ENCODE assay signal across 17 cellular contexts in genomic region chr17:29344201-29344856, GRCh38.
"Had no signal": no experiment of that assay in that cellular context is flagged by ENCODE, and none has a peak within 500 bp of the region (broad histone marks: within the 10 kb centered on the region; RNA-seq: fewer than 3 reads in every experiment).

No MANE protein-coding gene starts in this region.

- H3K4me3 ChIP-seq: body of pancreas, colonic mucosa, lower lobe of right lung, sigmoid colon, stomach, testis had no signal

- H3K36me3 ChIP-seq: colonic mucosa, lower lobe of right lung, sigmoid colon, stomach had no signal

- DNase-seq: activated CD4-positive, alpha-beta T cell treated with anti-CD3 and anti-CD28 coated beads, Interleukin-2, amount 10 ng/mL, durations not matched to agents 24 days and 14 days; activated CD4-positive, CD25-positive, alpha-beta regulatory T cell; activated CD8-positive, alpha-beta memory T cell treated with anti-CD3 and anti-CD28 coated beads, Interleukin-2, amount 50 U/mL, for 4 hours; activated CD8-positive, alpha-beta T cell treated with anti-CD3 and anti-CD28 coated beads, Interleukin-2, amount 10 ng/mL, durations not matched to agents 7 days and 5 days; activated gamma-delta T cell treated with Interleukin-2 at 50 U/mL for 16 hours; amygdala; body of pancreas; caudate nucleus; colonic mucosa; lower lobe of right lung; midbrain; sigmoid colon; stimulated activated CD4-positive, alpha-beta T cell treated with anti-CD3 and anti-CD28 coated beads, Interleukin-2, amount 100 ng/mL, for 24 hours; stomach; T-helper 17 cell; testis had no signal

- H3K27ac ChIP-seq: body of pancreas, colonic mucosa, lower lobe of right lung, sigmoid colon, stomach, testis had no signal

- ATAC-seq: activated CD8-positive, alpha-beta T cell treated with anti-CD3 and anti-CD28 coated beads, Interleukin-2, amount 10 ng/mL, durations not matched to agents 7 days and 5 days; body of pancreas; esophagus mucosa; lower lobe of right lung; T-helper 17 cell had no signal

- H3K9me3 ChIP-seq: body of pancreas, colonic mucosa, lower lobe of right lung, sigmoid colon, stomach, testis had no signal

- H3K27me3 ChIP-seq: body of pancreas, colonic mucosa, sigmoid colon, testis had no signal

- H3K4me1 ChIP-seq: body of pancreas, colonic mucosa, lower lobe of right lung, sigmoid colon, stomach, testis had no signal
